In genomic region chr10:14407567-14407966, GRCh38 we compare ENCODE assay signal across 22 cellular contexts.
DNase-seq lines count a peak whose midpoint lies in the region; ATAC-seq and TF ChIP-seq lines count a peak whose summit lies in the region.
"Had no signal": no experiment of that assay in that cellular context is flagged by ENCODE, and none has a peak within 500 bp of the region (broad histone marks: within the 10 kb centered on the region; RNA-seq: fewer than 3 reads in every experiment).

No MANE protein-coding gene starts in this region.

- peak overlapping the region; percentile 99 for H4K91ac ChIP-seq in trophoblast cell (ENCODE audit: low read depth, low read length)

- H3K23ac ChIP-seq in trophoblast cell (ENCODE audit: low read length), result no peak overlapping the region

- H2AFZ ChIP-seq in trophoblast cell (ENCODE audit: insufficient read depth, low read length, poor library complexity), result no peak overlapping the region
- H2AFZ ChIP-seq: GM23248 had no signal

- peaks cover 58% of the 10 kb centered on the region for H3K79me1 ChIP-seq in trophoblast cell (ENCODE audit: low read length)

- H4K12ac ChIP-seq in trophoblast cell (ENCODE audit: low read depth, low read length), result no peak overlapping the region

- H3K4me3 Mint-ChIP-seq in endodermal cell, result no peak overlapping the region
- H3K4me3 Mint-ChIP-seq: B cell; CD4-positive, CD25-positive, alpha-beta regulatory T cell had no signal

- H3K27ac ChIP-seq in C4-2B, result peak overlapping the region; percentile 54; the same call in 1 of the 2 replicates
- peak overlapping the region; percentile 96 for H3K27ac ChIP-seq in VCaP
- peak overlapping the region; percentile 18 for H3K27ac ChIP-seq in endodermal cell (ENCODE audit: low read depth, low read length)
- peak overlapping the region; percentile 100 for H3K27ac ChIP-seq in trophoblast cell (ENCODE audit: low read depth, low read length)
- H3K27ac ChIP-seq: GM23248, KMS-11, SJCRH30 had no signal

- ATAC-seq in GM19351 (IDR thresholded peaks at IDR 0.05; ENCODE audit: unreplicated experiment) (no peak), HG03469 (IDR thresholded peaks at IDR 0.05; ENCODE audit: unreplicated experiment) (no peak)
- ATAC-seq: Panc1 had no signal

- H3K9ac ChIP-seq in endodermal cell (ENCODE audit: extremely low read depth, low read length, poor library complexity, severe bottlenecking) (no peak overlapping the region), trophoblast cell (ENCODE audit: low read length) (no peak overlapping the region)
- H3K9ac ChIP-seq: GM23248, KMS-11 had no signal

- peaks cover 3% of the 10 kb centered on the region for H3K27me3 Mint-ChIP-seq in endodermal cell (ENCODE audit: insufficient read depth)

- H3K18ac ChIP-seq in trophoblast cell (ENCODE audit: low read length), result peak overlapping the region; percentile 38

- 87 to 94% methylated on average over 6 to 7 of the region's 7 CpGs for WGBS in endodermal cell (ENCODE audit: insufficient coverage in 1 of 2, insufficient read length in 1 of 2), 2 experiments
- WGBS in trophoblast cell (ENCODE audit: extremely low coverage, insufficient coverage, insufficient read length), result no CpG with 5 or more reads among the region's 7 CpGs

- H2BK120ac ChIP-seq in trophoblast cell (ENCODE audit: insufficient read depth, low read length, poor library complexity), result peak overlapping the region; percentile 93

- H3K4me3 ChIP-seq in endodermal cell (ENCODE audit: low read length), result peak overlapping the region; percentile 29
- no peak overlapping the region for H3K4me3 ChIP-seq in trophoblast cell (ENCODE audit: low read depth, low read length)
- H3K4me3 ChIP-seq: GM23248, SJCRH30 had no signal

- H3K27me3 ChIP-seq in endodermal cell (ENCODE audit: control insufficient read depth, insufficient read depth, low read length, poor library complexity, severe bottlenecking) (no peaks in the 10 kb centered on the region), trophoblast cell (ENCODE audit: insufficient read depth, low read length) (no peaks in the 10 kb centered on the region)
- H3K27me3 ChIP-seq: SJCRH30 had no signal

- H3K9me3 Mint-ChIP-seq in endodermal cell, result no peaks in the 10 kb centered on the region

- H3K27ac Mint-ChIP-seq in endodermal cell, result peak overlapping the region; percentile 81
- H3K27ac Mint-ChIP-seq: B cell; CD4-positive, CD25-positive, alpha-beta regulatory T cell had no signal

- H2AK5ac ChIP-seq in trophoblast cell (ENCODE audit: low read length), result no peak overlapping the region

- H3K4ac ChIP-seq in trophoblast cell (ENCODE audit: low read depth, low read length), result no peak overlapping the region

- H3K9me3 ChIP-seq in endodermal cell (ENCODE audit: control insufficient read depth, low read length), result no peaks in the 10 kb centered on the region
- no peaks in the 10 kb centered on the region for H3K9me3 ChIP-seq in trophoblast cell (ENCODE audit: insufficient read depth, low read depth, low read length)
- H3K9me3 ChIP-seq: SJCRH30 had no signal

- H3K36me3 Mint-ChIP-seq in endodermal cell (ENCODE audit: low read depth), result no peaks in the 10 kb centered on the region
- H3K36me3 Mint-ChIP-seq: CD4-positive, CD25-positive, alpha-beta regulatory T cell had no signal

- peaks cover 11% of the 10 kb centered on the region for H3K4me1 ChIP-seq in endodermal cell (ENCODE audit: control insufficient read depth, insufficient read depth, low read length)
- H3K4me1 ChIP-seq in trophoblast cell (ENCODE audit: control insufficient read depth in 1 of 2, insufficient read depth in 2 of 2, low read length in 2 of 2), result peaks cover 14 to 26% of the 10 kb centered on the region in 2 experiments
- H3K4me1 ChIP-seq: SJCRH30 had no signal

- peak overlapping the region; percentile 23 for H3K4me2 ChIP-seq in trophoblast cell (ENCODE audit: low read length)
- H3K4me2 ChIP-seq: KMS-11 had no signal

- H3K4me1 Mint-ChIP-seq in endodermal cell, result peaks cover 31% of the 10 kb centered on the region

- TF ChIP-seq CTCF in C4-2B (conservative IDR thresholded peaks at IDR 0.05) (no peak), VCaP (conservative IDR thresholded peaks at IDR 0.05) (no peak), endodermal cell (conservative IDR thresholded peaks at IDR 0.05) (no peak)

- peaks cover 7% of the 10 kb centered on the region for H3K79me2 ChIP-seq in trophoblast cell (ENCODE audit: control insufficient read depth, insufficient read depth, low read length, poor library complexity)

- no peak overlapping the region for H3K14ac ChIP-seq in trophoblast cell (ENCODE audit: low read length)

- H2BK5ac ChIP-seq in trophoblast cell (ENCODE audit: low read depth, low read length, poor library complexity), result peak overlapping the region; percentile 99

- H2BK12ac ChIP-seq in trophoblast cell (ENCODE audit: low read length), result peak overlapping the region; percentile 63

- H3K36me3 ChIP-seq in endodermal cell (ENCODE audit: control insufficient read depth, insufficient read depth, low read length) (no peaks in the 10 kb centered on the region), trophoblast cell (ENCODE audit: control insufficient read depth in 1 of 2, insufficient read depth in 2 of 2, low read length in 2 of 2) (no peaks in the 10 kb centered on the region)
- H3K36me3 ChIP-seq: SJCRH30 had no signal

- peak overlapping the region; percentile 74 for H4K8ac ChIP-seq in trophoblast cell (ENCODE audit: low read depth, low read length)

- no peak for DNase-seq in endodermal cell
- peak; percentile 67 to 77 for DNase-seq in trophoblast cell
- no peak for DNase-seq in AG20443 (ENCODE audit: low spot score)
- DNase-seq: CD4-positive, CD25-positive, alpha-beta regulatory T cell; DMS79; GM23248; HCEC 1CT; NCI-H1105; NCI-H146; NCI-H2029; NCI-H345; NCI-H524; NCI-H774; NK-92 treated with Interleukin-12 subunit alpha and Interleukin-12 subunit beta, amount 100 ng/mL, for 24 hours; SJCRH30 had no signal

Comparison
In these comparisons a context has a peak if more than half of its experiments do, and no peak if none do; other contexts are left out.
1. H3K27ac ChIP-seq: peak in every context shown above with its lines; median percentile 100 in trophoblast cell; 96 in VCaP; 54 in C4-2B; 18 in endodermal cell.
2. DNase-seq: peak in trophoblast cell (2 of 2); none in endodermal cell (single experiment) and AG20443 (single experiment).